Comparison of ENCODE assay signal across 8 cellular contexts in genomic region chr6:15245361-15246216, GRCh38. TPM values are rescaled to one million over a fixed set of nuclear protein-coding genes. Genes with fewer than 3 reads are reported as not detected.
A peak's percentile ranks its signal among the peaks of the same experiment; 100 is the strongest.
DNase-seq lines count a peak whose midpoint lies in the region; ATAC-seq and TF ChIP-seq lines count a peak whose summit lies in the region.

TSS of gene JARID2 (plus strand) at chr6:15246069. CDS start at chr6:15246540, 471 bp downstream.

- intact Hi-C loops in left ventricle myocardium superior (cut with micrococcal nuclease) (no loop called here), psoas muscle (cut with DNase I) (loop anchor here (2.0 to 10.0 kb wide), 6 partner anchors 142 to 1031 kb away; no protein-coding TSS in a partner anchor)

- DNase-seq in NCI-H187 treated with DMSO at 0.1 percent for 48 hours (lab: John Stamatoyannopoulos, UW), result peak; percentile 89
- peak; percentile 82 to 98 (median 93) for DNase-seq in T-helper 2 cell
- peak; percentile 99 for DNase-seq in left ventricle myocardium superior
- DNase-seq in psoas muscle, result peak; percentile 100

- H3K27ac ChIP-seq in angular gyrus (ENCODE audit: low read depth, low read length) (peak within 1 kb of the TSS; percentile 95), psoas muscle (peak within 1 kb of the TSS; percentile 98), urinary bladder (ENCODE audit: low read depth) (peak within 1 kb of the TSS; percentile 95)

- H3K4me3 ChIP-seq in psoas muscle (peak within 1 kb of the TSS; percentile 88), urinary bladder (ENCODE audit: low read depth, low read length) (peak within 1 kb of the TSS; percentile 94)

- peaks cover 4% of the 10 kb centered on the region for H3K4me1 ChIP-seq in psoas muscle
- no peaks in the 10 kb centered on the region for H3K4me1 ChIP-seq in urinary bladder (ENCODE audit: insufficient read depth)

- no peaks in the 10 kb centered on the region for H3K9me3 ChIP-seq in psoas muscle

- H3K27me3 ChIP-seq in psoas muscle (ENCODE audit: insufficient read depth in 3 of 3, low read length in 2 of 3), result no peaks in the 10 kb centered on the region

- 0% methylated on average over 55 to 59 of the region's 59 CpGs for WGBS in psoas muscle, 3 donors
- WGBS in urinary bladder, result under 1% methylated on average over 59 of the region's 59 CpGs

- ATAC-seq in GM18502 (IDR thresholded peaks at IDR 0.05; ENCODE audit: poor library complexity, unreplicated experiment), result peak; percentile 60
- ATAC-seq in HG02943 (IDR thresholded peaks at IDR 0.05; ENCODE audit: low read depth, unreplicated experiment), result peak; percentile 54
- ATAC-seq in left ventricle myocardium superior, result peak; percentile 88
- peak; percentile 84 to 89 (median 87) for ATAC-seq in psoas muscle

- TF ChIP-seq CTCF in psoas muscle (IDR thresholded peaks at IDR 0.05), result no peak

- H3K36me3 ChIP-seq in psoas muscle (ENCODE audit: insufficient read depth in 1 of 2, low read depth in 1 of 2), result no peaks in the 10 kb centered on the region
- no peaks in the 10 kb centered on the region for H3K36me3 ChIP-seq in urinary bladder (ENCODE audit: insufficient read depth)

RNA-seq across cellular contexts. Expression of gene JARID2, which starts in this region (rescaled TPM):
- 10.2 TPM for total RNA-seq in left ventricle myocardium superior
- total RNA-seq in psoas muscle, result 10 to 100 TPM in 1 of 4 donors, 1 to 10 TPM in 3; 2.8 to 16.1 (median 7.2) TPM
- polyA plus RNA-seq in psoas muscle, result 1 to 10 TPM; 1.1 to 4.9 (median 4.9) TPM
- 11.9 TPM for total RNA-seq in urinary bladder
- 5.5 TPM for polyA plus RNA-seq in urinary bladder

Comparison
In these comparisons a context has a peak if more than half of its experiments do, and no peak if none do; other contexts are left out.
1. Peak in every context shown above with its lines: DNase-seq, ATAC-seq, H3K4me3 ChIP-seq and H3K27ac ChIP-seq.